ENCODE assay signal across 28 cellular contexts in genomic region chr15:29517829-29518228, GRCh38.
"Had no signal": no experiment of that assay in that cellular context is flagged by ENCODE, and none has a peak within 500 bp of the region (broad histone marks: within the 10 kb centered on the region; RNA-seq: fewer than 3 reads in every experiment).

No MANE protein-coding gene starts in this region.

- H3K4me3 ChIP-seq: stomach, suprapubic skin, testis, thoracic aorta, thyroid gland, tibial artery, tibial nerve, transverse colon, upper lobe of left lung, upper lobe of right lung, uterus, vagina had no signal

- H3K36me3 Mint-ChIP-seq: stimulated activated effector memory CD8-positive, alpha-beta T cell treated with anti-CD3 and anti-CD28 coated beads, Interleukin-12 subunit alpha, Interleukin-12 subunit beta, amount 100 ng/mL, for 72 hours; stimulated activated memory B cell treated with anti-CD40 and anti-IgM and Interleukin-4, amounts not matched to agents 10 μg/mL and 1 μg/mL and 100 μg/mL, for 72 hours; stimulated activated naive B cell treated with anti-CD40 and anti-IgM and Interleukin-4, amounts not matched to agents 10 μg/mL and 1 μg/mL and 100 μg/mL, for 72 hours; type B pancreatic cell had no signal

- H3K27ac ChIP-seq: stomach, suprapubic skin, testis, thoracic aorta, thyroid gland, tibial artery, tibial nerve, transverse colon, upper lobe of right lung, uterus, vagina had no signal

- H3K9me3 ChIP-seq: testis, thoracic aorta, thyroid gland, transverse colon, upper lobe of left lung, uterus, vagina had no signal

- H3K27me3 Mint-ChIP-seq: stimulated activated memory B cell treated with anti-CD40 and anti-IgM and Interleukin-4, amounts not matched to agents 10 μg/mL and 1 μg/mL and 100 μg/mL, for 72 hours; stimulated activated naive CD8-positive, alpha-beta T cell treated with anti-CD3 and anti-CD28 coated beads, Interleukin-15, amount 100 ng/mL, for 72 hours had no signal

- H3K4me1 Mint-ChIP-seq: stimulated activated effector memory CD8-positive, alpha-beta T cell treated with anti-CD3 and anti-CD28 coated beads, Interleukin-12 subunit alpha, Interleukin-12 subunit beta, amount 100 ng/mL, for 72 hours; stimulated activated memory B cell treated with anti-CD40 and anti-IgM and Interleukin-4, amounts not matched to agents 10 μg/mL and 1 μg/mL and 100 μg/mL, for 72 hours; stimulated activated naive B cell treated with anti-CD40 and anti-IgM and Interleukin-4, amounts not matched to agents 10 μg/mL and 1 μg/mL and 100 μg/mL, for 72 hours; stimulated activated naive CD8-positive, alpha-beta T cell treated with anti-CD3 and anti-CD28 coated beads, Interleukin-15, amount 100 ng/mL, for 72 hours had no signal

- H3K36me3 ChIP-seq: stomach, suprapubic skin, thoracic aorta, thyroid gland, tibial artery, tibial nerve, transverse colon, upper lobe of left lung, upper lobe of right lung, uterus, vagina had no signal

- H3K4me3 Mint-ChIP-seq: stimulated activated effector memory CD8-positive, alpha-beta T cell treated with anti-CD3 and anti-CD28 coated beads, Interleukin-12 subunit alpha, Interleukin-12 subunit beta, amount 100 ng/mL, for 72 hours; stimulated activated memory B cell treated with anti-CD40 and anti-IgM and Interleukin-4, amounts not matched to agents 10 μg/mL and 1 μg/mL and 100 μg/mL, for 72 hours; stimulated activated naive B cell treated with anti-CD40 and anti-IgM and Interleukin-4, amounts not matched to agents 10 μg/mL and 1 μg/mL and 100 μg/mL, for 72 hours; stimulated activated naive CD8-positive, alpha-beta T cell treated with anti-CD3 and anti-CD28 coated beads, Interleukin-15, amount 100 ng/mL, for 72 hours; stimulated activated naive CD8-positive, alpha-beta T cell treated with anti-CD3 and anti-CD28 coated beads, Interleukin-15, Interleukin-2, amounts not matched to agents 100 ng/mL and 50 ng/mL, for 24 hours; type B pancreatic cell had no signal

- DNase-seq: stimulated activated CD4-positive, alpha-beta T cell treated with anti-CD3 and anti-CD28 coated beads, Interleukin-2, amount 100 ng/mL, for 48 hours; stimulated activated CD4-positive, alpha-beta T cell treated with anti-CD3 and anti-CD28 coated beads, Interleukin-4, amount 100 ng/mL, for 1 hour; stimulated activated CD4-positive, alpha-beta T cell treated with anti-CD3 and anti-CD28 coated beads, Interleukin-4, amount 100 ng/mL, for 24 hours; stimulated activated CD4-positive, alpha-beta T cell treated with anti-CD3 and anti-CD28 coated beads, Interleukin-4, amount 100 ng/mL, for 4 hours; stimulated activated CD8-positive, alpha-beta memory T cell treated with anti-CD3 and anti-CD28 coated beads, Interleukin-4, amount 100 ng/mL, for 48 hours; stimulated activated naive B cell treated with anti-CD40 and anti-IgM and Interleukin-4, amounts not matched to agents 10 μg/mL and 1 μg/mL and 100 μg/mL, for 72 hours; stimulated activated naive CD4-positive, alpha-beta T cell; stimulated activated naive CD4-positive, alpha-beta T cell treated with Interleukin-2 at 50 U/mL for 16 hours; stimulated activated naive CD8-positive, alpha-beta T cell treated with anti-CD3 and anti-CD28 coated beads, Interleukin-15, amount 100 ng/mL, for 72 hours; stimulated activated naive CD8-positive, alpha-beta T cell treated with anti-CD3 and anti-CD28 coated beads, Interleukin-15, Interleukin-2, amounts not matched to agents 100 U/mL and 50 U/mL, for 24 hours; stomach; substantia nigra; testis; tibial artery; transverse colon; trophoblast cell; upper lobe of left lung; upper lobe of right lung; uterus had no signal

- H3K27ac Mint-ChIP-seq: stimulated activated effector memory CD8-positive, alpha-beta T cell treated with anti-CD3 and anti-CD28 coated beads, Interleukin-12 subunit alpha, Interleukin-12 subunit beta, amount 100 ng/mL, for 72 hours; stimulated activated memory B cell treated with anti-CD40 and anti-IgM and Interleukin-4, amounts not matched to agents 10 μg/mL and 1 μg/mL and 100 μg/mL, for 72 hours; stimulated activated naive B cell treated with anti-CD40 and anti-IgM and Interleukin-4, amounts not matched to agents 10 μg/mL and 1 μg/mL and 100 μg/mL, for 72 hours; stimulated activated naive CD8-positive, alpha-beta T cell treated with anti-CD3 and anti-CD28 coated beads, Interleukin-15, amount 100 ng/mL, for 72 hours; stimulated activated naive CD8-positive, alpha-beta T cell treated with anti-CD3 and anti-CD28 coated beads, Interleukin-15, Interleukin-2, amounts not matched to agents 100 ng/mL and 50 ng/mL, for 24 hours; type B pancreatic cell had no signal

- H3K27me3 ChIP-seq: stomach, suprapubic skin, testis, thyroid gland, tibial artery, tibial nerve, transverse colon, upper lobe of left lung, upper lobe of right lung, uterus, vagina had no signal

- H3K4me1 ChIP-seq: stomach, suprapubic skin, testis, thyroid gland, tibial artery, tibial nerve, upper lobe of right lung, uterus, vagina had no signal

- ATAC-seq: stimulated activated effector memory CD8-positive, alpha-beta T cell treated with anti-CD3 and anti-CD28 coated beads, Interleukin-12 subunit alpha, Interleukin-12 subunit beta, amount 100 ng/mL, for 72 hours; stimulated activated memory B cell treated with anti-CD40 and anti-IgM and Interleukin-4, amounts not matched to agents 10 μg/mL and 1 μg/mL and 100 μg/mL, for 72 hours; stimulated activated naive B cell treated with anti-CD40 and anti-IgM and Interleukin-4, amounts not matched to agents 10 μg/mL and 1 μg/mL and 100 μg/mL, for 72 hours; stimulated activated naive CD8-positive, alpha-beta T cell treated with anti-CD3 and anti-CD28 coated beads, Interleukin-15, amount 100 ng/mL, for 72 hours; stimulated activated naive CD8-positive, alpha-beta T cell treated with anti-CD3 and anti-CD28 coated beads, Interleukin-15, Interleukin-2, amounts not matched to agents 100 U/mL and 50 U/mL, for 24 hours had no signal
